21 cellular contexts compared by ENCODE assay signal in genomic region chr13:63954683-63955082, GRCh38.
"Had no signal": no experiment of that assay in that cellular context is flagged by ENCODE, and none has a peak within 500 bp of the region (broad histone marks: within the 10 kb centered on the region; RNA-seq: fewer than 3 reads in every experiment).

No MANE protein-coding gene starts in this region.

- H2AFZ ChIP-seq: hepatocyte had no signal

- H3K79me2 ChIP-seq: hepatocyte had no signal

- H3K9me3 ChIP-seq: ascending aorta, colonic mucosa had no signal

- H3K4me3 ChIP-seq: adrenal gland, ascending aorta, cardiac muscle cell, colonic mucosa, gastroesophageal sphincter, hepatocyte, spleen, tibial nerve had no signal

- H3K4me2 ChIP-seq: hepatocyte had no signal

- H3K4me1 ChIP-seq: adrenal gland, ascending aorta, colonic mucosa, gastroesophageal sphincter, spleen, tibial nerve had no signal

- H3K27ac ChIP-seq: adrenal gland, ascending aorta, cardiac muscle cell, colonic mucosa, gastroesophageal sphincter, hepatocyte, spleen, tibial nerve had no signal

- DNase-seq: activated B cell treated with CpG ODN at 0.5 μM for 24 hours; activated CD8-positive, alpha-beta T cell treated with anti-CD3 and anti-CD28 coated beads, Interleukin-2, amount 10 ng/mL, durations not matched to agents 7 days and 5 days; activated naive CD4-positive, alpha-beta T cell treated with anti-CD3 and anti-CD28 coated beads for 36 hours; activated naive CD8-positive, alpha-beta T cell treated with anti-CD3 and anti-CD28 coated beads for 36 hours; activated T-cell treated with anti-CD3 and anti-CD28 coated beads for 4 hours; activated T-cell treated with anti-CD3 and anti-CD28 coated beads, Interleukin-2, amount 50 U/mL, for 72 hours; adrenal gland; cerebellar nuclear complex; colonic mucosa; effector CD8-positive, alpha-beta T cell; erythroblast; naive thymus-derived CD8-positive, alpha-beta T cell; right cardiac atrium; spleen; stimulated activated naive CD4-positive, alpha-beta T cell treated with Interleukin-2 at 50 U/mL for 16 hours; T-helper 2 cell had no signal

- H3K36me3 ChIP-seq: adrenal gland, ascending aorta, cardiac muscle cell, colonic mucosa, gastroesophageal sphincter, spleen, tibial nerve had no signal

- H3K27me3 ChIP-seq: adrenal gland, ascending aorta, cardiac muscle cell, colonic mucosa, gastroesophageal sphincter, hepatocyte, spleen, tibial nerve had no signal
